Comparison of ENCODE assay signal across 22 cellular contexts in genomic region chr3:160841455-160841854, GRCh38.
A peak's percentile ranks its signal among the peaks of the same experiment; 100 is the strongest.
DNase-seq lines count a peak whose midpoint lies in the region; ATAC-seq and TF ChIP-seq lines count a peak whose summit lies in the region.
"Had no signal": no experiment of that assay in that cellular context is flagged by ENCODE, and none has a peak within 500 bp of the region (broad histone marks: within the 10 kb centered on the region; RNA-seq: fewer than 3 reads in every experiment).

No MANE protein-coding gene starts in this region.

- H3K36me3 ChIP-seq in heart right ventricle (no peaks in the 10 kb centered on the region), body of pancreas (replicated peaks in 1 of 2; ENCODE audit: insufficient read depth in 1 of 2, low read depth in 2 of 2) (no peaks in the 10 kb centered on the region)

- in situ Hi-C loops in GM13977 (cut with MboI; ENCODE audit: low pct_unique_long_range_greater_than_20kb, low sequenced_read_pairs, unreplicated experiment) = no loop called here

- TF ChIP-seq POLR2A in body of pancreas (IDR thresholded peaks at IDR 0.05) = no peak

- H3K4me3 ChIP-seq in heart right ventricle (no peak overlapping the region), body of pancreas (no peak overlapping the region)
- H3K4me3 ChIP-seq: K562 had no signal

- H3K9me3 ChIP-seq in heart right ventricle = peaks cover 0 to 10% (median 0%) of the 10 kb centered on the region in 11 donors
- H3K9me3 ChIP-seq in body of pancreas = no peaks in the 10 kb centered on the region

- intact Hi-C loops in heart right ventricle (cut with DNase I) (no loop called here), Right ventricle myocardium inferior (cut with DNase I) (no loop called here), body of pancreas (cut with DNase I) (no loop called here)

- H3K4me1 ChIP-seq in heart right ventricle (peaks cover 0 to 28% (median 12%) of the 10 kb centered on the region in 9 donors), body of pancreas (no peaks in the 10 kb centered on the region)

- ATAC-seq in heart right ventricle = peak in 4 of 8 donors; percentile 48 to 69 (median 57)
- ATAC-seq in Right ventricle myocardium inferior = no peak
- ATAC-seq in body of pancreas = no peak
- ATAC-seq: HepG2, K562 had no signal

- WGBS in heart right ventricle, 2 donors = 73 to 87% methylated on average over 1 of the region's 1 CpG
- 81 to 89% methylated on average over 1 of the region's 1 CpG for WGBS in body of pancreas, 2 donors

- H3K27ac ChIP-seq in heart right ventricle (no peak overlapping the region), body of pancreas (no peak overlapping the region)
- H3K27ac ChIP-seq: HL-60 had no signal

- TF ChIP-seq CTCF in heart right ventricle (IDR thresholded peaks at IDR 0.05) (peak in 5 of 9 donors; percentile 20 to 42 (median 22)), GM13977 (IDR thresholded peaks at IDR 0.05; ENCODE audit: extremely low read depth, insufficient read depth, missing control alignments) (peak; percentile 20), body of pancreas (IDR thresholded peaks at IDR 0.05) (no peak)

- H3K27me3 ChIP-seq in heart right ventricle = no peaks in the 10 kb centered on the region
- no peaks in the 10 kb centered on the region for H3K27me3 ChIP-seq in body of pancreas

- no peak for DNase-seq in heart right ventricle
- DNase-seq in Right ventricle myocardium inferior (ENCODE audit: missing footprints) = no peak
- DNase-seq in GM13977 (ENCODE audit: low spot score) = no peak
- peak; percentile 8 for DNase-seq in globus pallidus (ENCODE audit: low spot score)
- DNase-seq in NOMO-1 (lab: John Stamatoyannopoulos, UW; ENCODE audit: unreplicated experiment in 2 of 2) = no peak
- no peak for DNase-seq in body of pancreas
- no peak for DNase-seq in stimulated activated CD4-positive, alpha-beta T cell treated with anti-CD3 and anti-CD28 coated beads, Interleukin-2, amount 100 ng/mL, for 24 hours
- DNase-seq: DMS79 treated with DMSO at 0.1 percent for 48 hours, GOT3, HCEC 1CT, MM.1S, NCI-H1092, NCI-H1436, NCI-H187 treated with DMSO at 0.1 percent for 48 hours, NCI-H2107, NCI-H510A, NCI-H748 treated with DMSO at 0.1 percent for 48 hours, OCI-M1, SW 1271 had no signal

Comparison
In these comparisons a context has a peak if more than half of its experiments do, and no peak if none do; other contexts are left out.
1. CTCF ChIP-seq: peak in heart right ventricle (5 of 9) and GM13977 (single experiment); none in body of pancreas (0 of 7).